ENCODE assay signal across 1 cellular context in genomic region chr17:63275968-63276349, GRCh38.
TF ChIP-seq lines count a peak whose summit lies in the region.

No MANE protein-coding gene starts in this region.

TF ChIP-seq in IMR-90, 13 proteins besides CTCF, POLR2A, EP300 and RAD21 (continued from another document):
- TF ChIP-seq USF2 (IDR thresholded peaks at IDR 0.05; ENCODE audit: low read depth, low read length) (no peak), FOS (IDR thresholded peaks at IDR 0.05; ENCODE audit: low read depth, low read length) (no peak)
